In genomic region chr10:133009218-133009954, GRCh38 we compare ENCODE assay signal across 12 cellular contexts.
A peak's percentile ranks its signal among the peaks of the same experiment; 100 is the strongest.
DNase-seq lines count a peak whose midpoint lies in the region; ATAC-seq and TF ChIP-seq lines count a peak whose summit lies in the region.
"Had no signal": no experiment of that assay in that cellular context is flagged by ENCODE, and none has a peak within 500 bp of the region (broad histone marks: within the 10 kb centered on the region; RNA-seq: fewer than 3 reads in every experiment).

No MANE protein-coding gene starts in this region.

- no peak overlapping the region for H3K18ac ChIP-seq in mesendoderm (ENCODE audit: low read length)

- no peak overlapping the region for H3K4me3 Mint-ChIP-seq in activated naive CD8-positive, alpha-beta T cell treated with anti-CD3 and anti-CD28 coated beads, Interleukin-2, amount 10 ng/mL, durations not matched to agents 7 days and 5 days
- no peak overlapping the region for H3K4me3 Mint-ChIP-seq in activated naive CD8-positive, alpha-beta T cell treated with anti-CD3 and anti-CD28 coated beads, Interleukin-2, amount 50 U/mL, for 24 hours
- H3K4me3 Mint-ChIP-seq: activated T-cell treated with anti-CD3 and anti-CD28 coated beads, Interleukin-2, amount 50 U/mL, for 72 hours had no signal

- H3K56ac ChIP-seq in mesendoderm (ENCODE audit: low read length) = peak overlapping the region; percentile 60

- H3K27ac ChIP-seq in colonic mucosa (peak overlapping the region; percentile 71), mesendoderm (ENCODE audit: low read depth, low read length) (no peak overlapping the region), upper lobe of left lung (peak overlapping the region; percentile 83 to 94 (median 86))
- H3K27ac ChIP-seq: prostate gland had no signal

- no peak for DNase-seq in activated naive CD8-positive, alpha-beta T cell treated with anti-CD3 and anti-CD28 coated beads, Interleukin-2, amount 10 ng/mL, durations not matched to agents 7 days and 5 days
- no peak for DNase-seq in activated naive CD8-positive, alpha-beta T cell treated with anti-CD3 and anti-CD28 coated beads, Interleukin-2, amount 50 U/mL, for 24 hours
- DNase-seq in colonic mucosa (peak; percentile 87), mesendoderm (peak; percentile 26), upper lobe of left lung (peak; percentile 89 to 96), activated T-cell treated with anti-CD3 and anti-CD28 coated beads for 4 hours (no peak), D341Med (ENCODE audit: low spot score) (no peak)
- DNase-seq: activated T-cell treated with anti-CD3 and anti-CD28 coated beads, Interleukin-2, amount 50 U/mL, for 72 hours; NCI-H1048 had no signal

- H3K27me3 ChIP-seq in colonic mucosa (no peaks in the 10 kb centered on the region), mesendoderm (ENCODE audit: insufficient read depth, low read length, poor library complexity) (no peaks in the 10 kb centered on the region), upper lobe of left lung (no peaks in the 10 kb centered on the region)

- TF ChIP-seq CTCF in colonic mucosa (IDR thresholded peaks at IDR 0.05) (no peak), upper lobe of left lung (IDR thresholded peaks at IDR 0.05) (peak in 1 of 6 experiments; percentile 6)

- POLR2A ChIA-PET in activated naive CD8-positive, alpha-beta T cell treated with anti-CD3 and anti-CD28 coated beads, Interleukin-2, amount 10 ng/mL, durations not matched to agents 7 days and 5 days (lab: Charles Lee) = no interaction called here

- H3K36me3 ChIP-seq in colonic mucosa = no peaks in the 10 kb centered on the region
- no peaks in the 10 kb centered on the region for H3K36me3 ChIP-seq in mesendoderm (ENCODE audit: control insufficient read depth, insufficient read depth, low read length)
- H3K36me3 ChIP-seq in upper lobe of left lung = no peaks in the 10 kb centered on the region
- H3K36me3 ChIP-seq: prostate gland had no signal

- H3K27ac Mint-ChIP-seq in activated naive CD8-positive, alpha-beta T cell treated with anti-CD3 and anti-CD28 coated beads, Interleukin-2, amount 10 ng/mL, durations not matched to agents 7 days and 5 days = no peak overlapping the region
- no peak overlapping the region for H3K27ac Mint-ChIP-seq in activated naive CD8-positive, alpha-beta T cell treated with anti-CD3 and anti-CD28 coated beads, Interleukin-2, amount 50 U/mL, for 24 hours
- H3K27ac Mint-ChIP-seq: activated T-cell treated with anti-CD3 and anti-CD28 coated beads, Interleukin-2, amount 50 U/mL, for 72 hours had no signal

- peak in 3 of 4 donors; percentile 33 to 76 (median 45) for TF ChIP-seq POLR2A in upper lobe of left lung (IDR thresholded peaks at IDR 0.05)

- no peaks in the 10 kb centered on the region for H3K4me1 Mint-ChIP-seq in activated naive CD8-positive, alpha-beta T cell treated with anti-CD3 and anti-CD28 coated beads, Interleukin-2, amount 10 ng/mL, durations not matched to agents 7 days and 5 days
- no peaks in the 10 kb centered on the region for H3K4me1 Mint-ChIP-seq in activated naive CD8-positive, alpha-beta T cell treated with anti-CD3 and anti-CD28 coated beads, Interleukin-2, amount 50 U/mL, for 24 hours

- H4K8ac ChIP-seq in mesendoderm (ENCODE audit: low read depth, low read length) = no peak overlapping the region

- no peak overlapping the region for H3K23ac ChIP-seq in mesendoderm (ENCODE audit: low read length)

- ATAC-seq in activated naive CD8-positive, alpha-beta T cell treated with anti-CD3 and anti-CD28 coated beads, Interleukin-2, amount 10 ng/mL, durations not matched to agents 7 days and 5 days (ENCODE audit: low read depth) = peak; percentile 18
- no peak for ATAC-seq in activated naive CD8-positive, alpha-beta T cell treated with anti-CD3 and anti-CD28 coated beads, Interleukin-2, amount 50 U/mL, for 24 hours
- ATAC-seq in upper lobe of left lung (ENCODE audit: low FRiP score in 2 of 2) = peak; percentile 90 to 91
- no peak for ATAC-seq in HG03439 (IDR thresholded peaks at IDR 0.05; ENCODE audit: unreplicated experiment)
- ATAC-seq: activated T-cell treated with anti-CD3 and anti-CD28 coated beads, Interleukin-2, amount 50 U/mL, for 72 hours; SK-N-SH treated with all-trans-retinoic acid at 6 μM for 48 hours had no signal

- no peaks in the 10 kb centered on the region for H3K36me3 Mint-ChIP-seq in activated naive CD8-positive, alpha-beta T cell treated with anti-CD3 and anti-CD28 coated beads, Interleukin-2, amount 10 ng/mL, durations not matched to agents 7 days and 5 days
- no peaks in the 10 kb centered on the region for H3K36me3 Mint-ChIP-seq in activated naive CD8-positive, alpha-beta T cell treated with anti-CD3 and anti-CD28 coated beads, Interleukin-2, amount 50 U/mL, for 24 hours (ENCODE audit: low read depth)

- no peaks in the 10 kb centered on the region for H3K9me3 Mint-ChIP-seq in activated naive CD8-positive, alpha-beta T cell treated with anti-CD3 and anti-CD28 coated beads, Interleukin-2, amount 10 ng/mL, durations not matched to agents 7 days and 5 days
- H3K9me3 Mint-ChIP-seq in activated naive CD8-positive, alpha-beta T cell treated with anti-CD3 and anti-CD28 coated beads, Interleukin-2, amount 50 U/mL, for 24 hours = no peaks in the 10 kb centered on the region
- H3K9me3 Mint-ChIP-seq: activated T-cell treated with anti-CD3 and anti-CD28 coated beads, Interleukin-2, amount 50 U/mL, for 72 hours had no signal

- H3K79me1 ChIP-seq in mesendoderm (ENCODE audit: low read length) = no peaks in the 10 kb centered on the region

- WGBS in mesendoderm (ENCODE audit: extremely low coverage, insufficient coverage, low lambda C conversion rate) = no CpG with 5 or more reads among the region's 23 CpGs
- WGBS in upper lobe of left lung, 2 donors = 30 to 49% methylated on average over 16 to 23 of the region's 23 CpGs

- no peak overlapping the region for H3K4ac ChIP-seq in mesendoderm (ENCODE audit: low read depth, low read length)

- no peaks in the 10 kb centered on the region for H3K9me3 ChIP-seq in colonic mucosa
- H3K9me3 ChIP-seq in upper lobe of left lung = no peaks in the 10 kb centered on the region
- H3K9me3 ChIP-seq: prostate gland had no signal

- no peak overlapping the region for H2BK15ac ChIP-seq in mesendoderm (replicated peaks; ENCODE audit: low read depth)

- no peak overlapping the region for H2AK5ac ChIP-seq in mesendoderm (ENCODE audit: low read length)

- no peaks in the 10 kb centered on the region for H3K79me2 ChIP-seq in mesendoderm (ENCODE audit: control insufficient read depth, insufficient read depth, low read length)

- H2BK5ac ChIP-seq in mesendoderm (ENCODE audit: low read length) = no peak overlapping the region

- TF ChIP-seq EP300 in upper lobe of left lung (IDR thresholded peaks at IDR 0.05) = peak in 3 of 4 donors; percentile 58 to 77 (median 75)

- H4K5ac ChIP-seq in mesendoderm (ENCODE audit: low read length) = no peak overlapping the region

- H2BK120ac ChIP-seq in mesendoderm (ENCODE audit: low read depth, low read length) = no peak overlapping the region

- H3K4me1 ChIP-seq in colonic mucosa (no peaks in the 10 kb centered on the region), mesendoderm (ENCODE audit: control insufficient read depth, low read depth, low read length) (no peaks in the 10 kb centered on the region), upper lobe of left lung (peaks cover 5 to 24% (median 21%) of the 10 kb centered on the region in 4 donors)
- H3K4me1 ChIP-seq: prostate gland had no signal

- intact Hi-C loops in colonic mucosa (cut with DNase I) = no loop called here

- H3K4me3 ChIP-seq in colonic mucosa (no peak overlapping the region), mesendoderm (ENCODE audit: low read length) (no peak overlapping the region), upper lobe of left lung (peak overlapping the region in 3 of 4 donors; percentile 15 to 37 (median 26))
- H3K4me3 ChIP-seq: prostate gland had no signal

- H3K27me3 Mint-ChIP-seq in activated naive CD8-positive, alpha-beta T cell treated with anti-CD3 and anti-CD28 coated beads, Interleukin-2, amount 10 ng/mL, durations not matched to agents 7 days and 5 days = peaks cover 2% of the 10 kb centered on the region
- peaks cover 3% of the 10 kb centered on the region for H3K27me3 Mint-ChIP-seq in activated naive CD8-positive, alpha-beta T cell treated with anti-CD3 and anti-CD28 coated beads, Interleukin-2, amount 50 U/mL, for 24 hours

- H3K9ac ChIP-seq in colonic mucosa (ENCODE audit: low read depth in 2 of 2, low read length in 2 of 2) (peak overlapping the region; percentile 29 to 33), mesendoderm (ENCODE audit: low read length) (no peak overlapping the region)

- H3K4me2 ChIP-seq in mesendoderm (ENCODE audit: low read length) = no peak overlapping the region

Comparison
In these comparisons a context has a peak if more than half of its experiments do, and no peak if none do; other contexts are left out.
1. ATAC-seq: peak in activated naive CD8-positive, alpha-beta T cell treated with anti-CD3 and anti-CD28 coated beads, Interleukin-2, amount 10 ng/mL, durations not matched to agents 7 days and 5 days (single experiment) and upper lobe of left lung (2 of 2); none in activated naive CD8-positive, alpha-beta T cell treated with anti-CD3 and anti-CD28 coated beads, Interleukin-2, amount 50 U/mL, for 24 hours (single experiment) and HG03439 (single experiment).
2. DNase-seq: peak in colonic mucosa (single experiment), mesendoderm (single experiment) and upper lobe of left lung (2 of 2); none in activated naive CD8-positive, alpha-beta T cell treated with anti-CD3 and anti-CD28 coated beads, Interleukin-2, amount 10 ng/mL, durations not matched to agents 7 days and 5 days (single experiment), activated naive CD8-positive, alpha-beta T cell treated with anti-CD3 and anti-CD28 coated beads, Interleukin-2, amount 50 U/mL, for 24 hours (single experiment), activated T-cell treated with anti-CD3 and anti-CD28 coated beads for 4 hours (single experiment) and D341Med (single experiment).
3. H3K4me3 ChIP-seq: peak in upper lobe of left lung (3 of 4); none in colonic mucosa (single experiment) and mesendoderm (single experiment).